Comparison of ENCODE assay signal across 35 cellular contexts in genomic region chr5:35333366-35333765, GRCh38.
"Had no signal": no experiment of that assay in that cellular context is flagged by ENCODE, and none has a peak within 500 bp of the region (broad histone marks: within the 10 kb centered on the region; RNA-seq: fewer than 3 reads in every experiment).

No MANE protein-coding gene starts in this region.

- DNase-seq: Karpas-422, Kasumi-1, MG63, MM.1S, MV-4-11, NCI-H1048, NCI-H1092, NCI-H1092 treated with DMSO at 0.1 percent for 48 hours, NCI-H1105, NCI-H1105 treated with DMSO at 0.1 percent for 48 hours, NCI-H1417, NCI-H1417 treated with DMSO at 0.1 percent for 48 hours, NCI-H1436, NCI-H1436 treated with DMSO at 0.1 percent for 48 hours, NCI-H146, NCI-H1694, NCI-H1694 treated with DMSO at 0.1 percent for 48 hours, NCI-H187, NCI-H187 treated with DMSO at 0.1 percent for 48 hours, NCI-H1930, NCI-H2029, NCI-H2029 treated with DMSO at 0.1 percent for 48 hours, NCI-H2081, NCI-H2081 treated with DMSO at 0.1 percent for 48 hours, NCI-H2107, NCI-H2171, NCI-H2171 treated with DMSO at 0.1 percent for 48 hours, NCI-H2227 treated with DMSO at 0.1 percent for 48 hours, NCI-H226, NCI-H345, NCI-H446, NCI-H446 treated with DMSO at 0.1 percent for 48 hours, NCI-H510A, NCI-H510A treated with DMSO at 0.1 percent for 48 hours, NCI-H524 had no signal

- H3K36me3 ChIP-seq: MG63 had no signal

- H3K27me3 ChIP-seq: MG63 had no signal

- H3K4me3 ChIP-seq: MG63 had no signal
